8 cellular contexts compared by ENCODE assay signal in genomic region chr9:115035872-115036612, GRCh38.
DNase-seq lines count a peak whose midpoint lies in the region; ATAC-seq and TF ChIP-seq lines count a peak whose summit lies in the region.
"Had no signal": no experiment of that assay in that cellular context is flagged by ENCODE, and none has a peak within 500 bp of the region (broad histone marks: within the 10 kb centered on the region; RNA-seq: fewer than 3 reads in every experiment).

No MANE protein-coding gene starts in this region.

- no peak for TF ChIP-seq RAD21 in HCT116 (IDR thresholded peaks at IDR 0.05; ENCODE audit: low read depth)

- no peak overlapping the region for H3K27ac ChIP-seq in HCT116 (ENCODE audit: low read depth, low read length)
- H3K27ac ChIP-seq: parathyroid adenoma had no signal

- POLR2A ChIA-PET in HCT116 (lab: Charles Lee), result no interaction called here

- H3K9me2 ChIP-seq in HCT116 (ENCODE audit: insufficient read depth), result no peaks in the 10 kb centered on the region

- intact Hi-C loops in HCT116 (cut with micrococcal nuclease) (no loop called here), posterior vena cava (cut with DNase I) (no loop called here)

- H3K27me3 ChIP-seq in HCT116 (ENCODE audit: insufficient read depth, low read length), result no peaks in the 10 kb centered on the region

- no TSS peak for BruUV-seq in HCT116 (replicated peaks; lab: Mats Ljungman, UMichigan)

- H3K4me3 ChIP-seq in HCT116 (replicated peaks in 1 of 2; ENCODE audit: low read depth in 1 of 2, low read length in 2 of 2) (no peak overlapping the region), cardiac fibroblast (replicated peaks in 1 of 2; ENCODE audit: low read depth in 2 of 2, low read length in 2 of 2) (no peak overlapping the region)

- no peaks in the 10 kb centered on the region for H3K9me3 ChIP-seq in HCT116 (ENCODE audit: control insufficient read depth in 1 of 2, insufficient read depth in 1 of 2, low read depth in 1 of 2, low read length in 2 of 2)

- no peak overlapping the region for H2AFZ ChIP-seq in HCT116 (ENCODE audit: low read depth, low read length, poor library complexity, severe bottlenecking)
- H2AFZ ChIP-seq: parathyroid adenoma had no signal

- no peaks in the 10 kb centered on the region for H3K79me2 ChIP-seq in HCT116 (ENCODE audit: insufficient read depth, low read length)
- H3K79me2 ChIP-seq: parathyroid adenoma had no signal

- TF ChIP-seq POLR2A in HCT116 (IDR thresholded peaks at IDR 0.05; ENCODE audit: borderline replicate concordance, extremely low read depth, insufficient read depth, insufficient read length), result no peak

- CTCF ChIA-PET in HCT116 (lab: Charles Lee), result no interaction called here

- no peaks in the 10 kb centered on the region for H3K36me3 ChIP-seq in HCT116 (ENCODE audit: control insufficient read depth in 1 of 2, insufficient read depth in 2 of 2, low read length in 2 of 2)

- no peak overlapping the region for H3K4me2 ChIP-seq in HCT116 (ENCODE audit: low read length)

- H3K4me1 ChIP-seq in HCT116 (ENCODE audit: control insufficient read depth in 1 of 2, insufficient read depth in 2 of 2, low read length in 2 of 2), result no peaks in the 10 kb centered on the region
- H3K4me1 ChIP-seq: parathyroid adenoma had no signal

- ATAC-seq in GM18520 (IDR thresholded peaks at IDR 0.05; ENCODE audit: unreplicated experiment) (peak; percentile 83), HCT116 (no peak)

- TF ChIP-seq CTCF in HCT116 (IDR thresholded peaks at IDR 0.05 in 2 of 3, conservative IDR thresholded peaks at IDR 0.05 in 1 of 3; ENCODE audit: borderline replicate concordance in 1 of 3, insufficient read depth in 1 of 3, low read depth in 2 of 3, low read length in 2 of 3) (no peak), cardiac fibroblast (IDR thresholded peaks at IDR 0.05; ENCODE audit: low read depth, low read length) (no peak)

- RAD21 ChIA-PET in HCT116 (lab: Charles Lee; ENCODE audit: low non-redundant PET in 1 of 2, low total read pairs in 2 of 2, uncharacterized antibody in 2 of 2, unreplicated experiment in 2 of 2), result no interaction called here

- no peak overlapping the region for H3K9ac ChIP-seq in HCT116 (ENCODE audit: low read length)
- H3K9ac ChIP-seq: parathyroid adenoma had no signal

- peak; percentile 32 for DNase-seq in HCT116 (ENCODE audit: low read depth, low spot score)
- peak; percentile 50 for DNase-seq in NOMO-1 treated with DMSO at 0.1 percent for 48 hours (lab: John Stamatoyannopoulos, UW; ENCODE audit: unreplicated experiment)
- DNase-seq in cardiac fibroblast (ENCODE audit: low read depth in 2 of 2), result peak; percentile 36 to 69
- DNase-seq in putamen (ENCODE audit: low spot score), result peak; percentile 21
- no peak for DNase-seq in posterior vena cava (ENCODE audit: low spot score)
- no peak for DNase-seq in NCI-H1092 treated with DMSO at 0.1 percent for 48 hours (lab: John Stamatoyannopoulos, UW)

- no peaks in the 10 kb centered on the region for H4K20me1 ChIP-seq in HCT116 (ENCODE audit: insufficient read depth)

TF ChIP-seq in HCT116, 20 proteins besides CTCF, POLR2A, EP300 and RAD21:
- TF ChIP-seq CEBPB (IDR thresholded peaks at IDR 0.05; ENCODE audit: low read depth) (peak; percentile 82), MAX (IDR thresholded peaks at IDR 0.05) (no peak)

Comparison
In these comparisons a context has a peak if more than half of its experiments do, and no peak if none do; other contexts are left out.
1. DNase-seq: peak in HCT116 (single experiment), NOMO-1 treated with DMSO at 0.1 percent for 48 hours (single experiment), cardiac fibroblast (2 of 2) and putamen (single experiment); none in posterior vena cava (single experiment) and NCI-H1092 treated with DMSO at 0.1 percent for 48 hours (single experiment).